Comparison of ENCODE assay signal across 18 cellular contexts in the genomic region with DNA sequence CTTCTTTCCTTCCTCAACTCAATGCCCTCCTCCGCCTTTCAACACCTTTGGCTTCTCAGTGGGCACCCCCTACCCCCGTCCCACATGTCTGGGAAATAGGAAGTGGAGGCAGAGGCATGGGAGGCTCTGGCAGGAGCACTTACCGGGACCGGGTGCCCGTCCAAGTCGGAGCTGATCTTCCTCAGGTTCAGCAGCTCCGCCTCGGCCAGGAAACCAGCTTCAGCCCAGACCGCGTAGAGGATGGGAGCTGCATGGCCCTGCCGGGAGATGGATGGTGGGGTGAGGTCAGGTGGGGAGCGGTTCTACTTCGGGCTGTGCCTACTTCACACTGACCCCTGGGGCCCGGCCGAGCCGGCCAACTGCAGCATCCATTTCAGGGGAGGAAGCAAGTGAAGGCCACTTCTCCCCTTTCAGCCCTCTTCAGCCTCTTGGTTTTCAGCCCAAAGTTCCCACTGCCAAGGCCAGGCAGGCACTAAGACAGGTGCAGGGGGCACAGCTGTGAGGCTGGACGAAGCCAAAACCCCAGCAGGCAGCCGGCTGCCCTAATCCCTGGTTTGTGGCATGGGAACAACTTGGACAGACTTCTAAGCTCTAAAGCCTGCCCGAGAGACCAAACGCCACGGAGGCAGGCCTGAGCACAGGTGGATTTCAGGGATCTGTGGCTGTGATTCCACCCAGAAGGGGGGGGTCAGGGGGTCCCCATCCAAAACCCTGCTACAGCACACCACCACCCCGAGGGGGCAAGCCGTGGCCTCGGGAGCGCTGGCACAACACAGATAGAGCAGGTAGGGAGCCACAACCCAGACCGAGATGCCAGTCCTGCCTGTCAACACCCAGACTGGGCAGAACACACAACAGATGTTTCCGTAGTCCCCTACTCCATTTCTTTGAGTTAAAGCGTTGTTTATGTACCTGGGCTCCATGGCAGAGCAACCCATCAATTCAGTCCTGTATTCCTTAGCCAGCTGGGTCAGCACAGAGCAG. TPM values are rescaled to one million over a fixed set of nuclear protein-coding genes. Genes with fewer than 3 reads are reported as not detected.
A peak's percentile ranks its signal among the peaks of the same experiment; 100 is the strongest.
DNase-seq lines count a peak whose midpoint lies in the region; ATAC-seq and TF ChIP-seq lines count a peak whose summit lies in the region.
"Had no signal": no experiment of that assay in that cellular context is flagged by ENCODE, and none has a peak within 500 bp of the region (broad histone marks: within the 10 kb centered on the region; RNA-seq: fewer than 3 reads in every experiment).

No MANE protein-coding gene starts in this region.

- H3K4me3 Mint-ChIP-seq in activated CD8-positive, alpha-beta T cell treated with anti-CD3 and anti-CD28 coated beads, Interleukin-2, amount 10 ng/mL, durations not matched to agents 7 days and 5 days: no peak overlapping the region
- no peak overlapping the region for H3K4me3 Mint-ChIP-seq in activated CD8-positive, alpha-beta T cell treated with anti-CD3 and anti-CD28 coated beads for 36 hours
- no peak overlapping the region for H3K4me3 Mint-ChIP-seq in activated CD4-positive, alpha-beta T cell treated with anti-CD3 and anti-CD28 coated beads, Interleukin-2, amount 10 ng/mL, durations not matched to agents 7 days and 5 days
- H3K4me3 Mint-ChIP-seq in immature natural killer cell: no peak overlapping the region
- H3K4me3 Mint-ChIP-seq: CD4-positive, alpha-beta T cell had no signal

- H3K36me3 ChIP-seq in adrenal gland (replicated peaks in 1 of 2) (peaks cover 0 to 46% of the 10 kb centered on the region in 2 donors), right atrium auricular region (peaks cover 53% of the 10 kb centered on the region), skeletal muscle tissue (ENCODE audit: control insufficient read depth in 3 of 3, insufficient read depth in 3 of 3, low read length in 3 of 3) (peaks cover 12 to 21% (median 13%) of the 10 kb centered on the region in 3 donors), OCI-LY7 (ENCODE audit: insufficient read depth, low read length) (peaks cover 93% of the 10 kb centered on the region)

- H3K27me3 ChIP-seq in adrenal gland (no peaks in the 10 kb centered on the region), right atrium auricular region (no peaks in the 10 kb centered on the region), skeletal muscle tissue (ENCODE audit: control insufficient read depth in 3 of 3, insufficient read depth in 3 of 3, low read length in 3 of 3) (no peaks in the 10 kb centered on the region)
- H3K27me3 ChIP-seq: hepatocyte had no signal

- peaks cover 25% of the 10 kb centered on the region for H3K4me1 Mint-ChIP-seq in activated CD8-positive, alpha-beta T cell treated with anti-CD3 and anti-CD28 coated beads, Interleukin-2, amount 10 ng/mL, durations not matched to agents 7 days and 5 days (ENCODE audit: low read depth)
- H3K4me1 Mint-ChIP-seq in activated CD8-positive, alpha-beta T cell treated with anti-CD3 and anti-CD28 coated beads for 36 hours (ENCODE audit: low read depth): peaks cover 10% of the 10 kb centered on the region
- peaks cover 10% of the 10 kb centered on the region for H3K4me1 Mint-ChIP-seq in activated CD4-positive, alpha-beta T cell treated with anti-CD3 and anti-CD28 coated beads, Interleukin-2, amount 10 ng/mL, durations not matched to agents 7 days and 5 days
- peaks cover 10% of the 10 kb centered on the region in 2 donors for H3K4me1 Mint-ChIP-seq in immature natural killer cell

- H3K27ac Mint-ChIP-seq in activated CD8-positive, alpha-beta T cell treated with anti-CD3 and anti-CD28 coated beads, Interleukin-2, amount 10 ng/mL, durations not matched to agents 7 days and 5 days: peak overlapping the region; percentile 46
- no peak overlapping the region for H3K27ac Mint-ChIP-seq in activated CD8-positive, alpha-beta T cell treated with anti-CD3 and anti-CD28 coated beads for 36 hours
- H3K27ac Mint-ChIP-seq in activated CD4-positive, alpha-beta T cell treated with anti-CD3 and anti-CD28 coated beads, Interleukin-2, amount 10 ng/mL, durations not matched to agents 7 days and 5 days: no peak overlapping the region
- H3K27ac Mint-ChIP-seq in immature natural killer cell: peak overlapping the region in 1 of 6 donors; percentile 11
- H3K27ac Mint-ChIP-seq: CD4-positive, alpha-beta T cell had no signal

- intact Hi-C loops in activated CD8-positive, alpha-beta T cell treated with anti-CD3 and anti-CD28 coated beads for 36 hours (cut with micrococcal nuclease): no loop called here
- intact Hi-C loops in adrenal gland (cut with DNase I) (no loop called here), OCI-LY7 (cut with micrococcal nuclease; ENCODE audit: unreplicated experiment) (no loop called here)

- no peak for ATAC-seq in activated CD8-positive, alpha-beta T cell treated with anti-CD3 and anti-CD28 coated beads, Interleukin-2, amount 10 ng/mL, durations not matched to agents 7 days and 5 days
- no peak for ATAC-seq in activated CD8-positive, alpha-beta T cell treated with anti-CD3 and anti-CD28 coated beads for 36 hours

- CTCF ChIA-PET in activated CD8-positive, alpha-beta T cell treated with anti-CD3 and anti-CD28 coated beads, Interleukin-2, amount 10 ng/mL, durations not matched to agents 7 days and 5 days (lab: Charles Lee): no interaction called here
- CTCF ChIA-PET in activated CD8-positive, alpha-beta T cell treated with anti-CD3 and anti-CD28 coated beads for 36 hours (lab: Charles Lee): no interaction called here
- CTCF ChIA-PET in activated CD4-positive, alpha-beta T cell treated with anti-CD3 and anti-CD28 coated beads, Interleukin-2, amount 10 ng/mL, durations not matched to agents 7 days and 5 days (lab: Charles Lee): interaction anchor here (1.0 kb wide), 1 partner anchor 45 kb away, joined by 3 read pairs; no protein-coding TSS in a partner anchor
- CTCF ChIA-PET in OCI-LY7 (lab: Charles Lee; ENCODE audit: unreplicated experiment): interaction anchor here (0.5 kb wide), 1 partner anchor 74 kb away, joined by 3 read pairs; no protein-coding TSS in a partner anchor

- H3K4me3 ChIP-seq in adrenal gland (no peak overlapping the region), right atrium auricular region (no peak overlapping the region), skeletal muscle tissue (ENCODE audit: low read length in 3 of 3) (peak overlapping the region in 1 of 3 donors; percentile 29), OCI-LY7 (ENCODE audit: low read depth, low read length, poor library complexity, severe bottlenecking) (no peak overlapping the region)
- H3K4me3 ChIP-seq: hepatocyte had no signal

- POLR2A ChIA-PET in activated CD8-positive, alpha-beta T cell treated with anti-CD3 and anti-CD28 coated beads, Interleukin-2, amount 10 ng/mL, durations not matched to agents 7 days and 5 days (lab: Charles Lee): interaction anchor here (0.6 to 1.0 kb wide), 2 partner anchors 14 to 23 kb away, joined by 3 read pairs; no protein-coding TSS in a partner anchor
- POLR2A ChIA-PET in activated CD8-positive, alpha-beta T cell treated with anti-CD3 and anti-CD28 coated beads for 36 hours (lab: Charles Lee): interaction anchor here (5.0 kb wide), 1 partner anchor 12 kb away, joined by 20 read pairs; no protein-coding TSS in a partner anchor
- POLR2A ChIA-PET in activated CD4-positive, alpha-beta T cell treated with anti-CD3 and anti-CD28 coated beads, Interleukin-2, amount 10 ng/mL, durations not matched to agents 7 days and 5 days (lab: Charles Lee): no interaction called here
- POLR2A ChIA-PET in OCI-LY7 (lab: Charles Lee): interaction anchor here (0.6 to 1.6 kb wide), 2 partner anchors 12 to 76 kb away, joined by 3 to 5 read pairs; no protein-coding TSS in a partner anchor

- no peak overlapping the region for H2AFZ ChIP-seq in OCI-LY7 (ENCODE audit: low read length)
- H2AFZ ChIP-seq: hepatocyte had no signal

- H4K20me1 ChIP-seq in OCI-LY7 (ENCODE audit: insufficient read depth, low read length): peaks cover 18% of the 10 kb centered on the region

- H3K9me2 ChIP-seq in OCI-LY7 (ENCODE audit: insufficient read depth, low read length): no peaks in the 10 kb centered on the region

- DNase-seq in activated CD8-positive, alpha-beta T cell treated with anti-CD3 and anti-CD28 coated beads, Interleukin-2, amount 10 ng/mL, durations not matched to agents 7 days and 5 days: no peak
- DNase-seq in activated CD8-positive, alpha-beta T cell treated with anti-CD3 and anti-CD28 coated beads for 36 hours: no peak
- DNase-seq in adrenal gland (no peak), right atrium auricular region (ENCODE audit: low spot score) (no peak), OCI-LY7 (ENCODE audit: low spot score) (no peak), immature natural killer cell (no peak)
- DNase-seq in activated CD4-positive, alpha-beta T cell treated with anti-CD3 and anti-CD28 coated beads, Interleukin-2, amount 10 ng/mL, durations not matched to agents 7 days and 5 days: no peak
- DNase-seq: activated CD4-positive, alpha-beta T cell treated with anti-CD3 and anti-CD28 coated beads for 1 hour; activated naive CD4-positive, alpha-beta T cell; CD4-positive, alpha-beta T cell; Karpas-422; NCI-H1436 treated with DMSO at 0.1 percent for 48 hours; NCI-H345; posterior cingulate gyrus; stimulated activated naive CD4-positive, alpha-beta T cell treated with Interleukin-2 at 50 U/mL for 16 hours; T-helper 9 cell had no signal

- H3K4me1 ChIP-seq in adrenal gland (replicated peaks in 1 of 2): peaks cover 48 to 53% of the 10 kb centered on the region in 2 donors
- H3K4me1 ChIP-seq in right atrium auricular region: peaks cover 0 to 66% of the 10 kb centered on the region in 2 donors
- peaks cover 37 to 53% (median 39%) of the 10 kb centered on the region in 3 donors for H3K4me1 ChIP-seq in skeletal muscle tissue (ENCODE audit: control insufficient read depth in 3 of 3, insufficient read depth in 3 of 3, low read length in 3 of 3)
- H3K4me1 ChIP-seq in OCI-LY7 (ENCODE audit: insufficient read depth, low read length, poor library complexity, severe bottlenecking): peaks cover 3% of the 10 kb centered on the region

- no peaks in the 10 kb centered on the region for H3K9me3 Mint-ChIP-seq in activated CD8-positive, alpha-beta T cell treated with anti-CD3 and anti-CD28 coated beads, Interleukin-2, amount 10 ng/mL, durations not matched to agents 7 days and 5 days (ENCODE audit: insufficient read depth)
- H3K9me3 Mint-ChIP-seq in activated CD8-positive, alpha-beta T cell treated with anti-CD3 and anti-CD28 coated beads for 36 hours: no peaks in the 10 kb centered on the region
- H3K9me3 Mint-ChIP-seq in activated CD4-positive, alpha-beta T cell treated with anti-CD3 and anti-CD28 coated beads, Interleukin-2, amount 10 ng/mL, durations not matched to agents 7 days and 5 days: no peaks in the 10 kb centered on the region
- no peaks in the 10 kb centered on the region for H3K9me3 Mint-ChIP-seq in immature natural killer cell
- H3K9me3 Mint-ChIP-seq: CD4-positive, alpha-beta T cell had no signal

- H3K36me3 Mint-ChIP-seq in activated CD8-positive, alpha-beta T cell treated with anti-CD3 and anti-CD28 coated beads, Interleukin-2, amount 10 ng/mL, durations not matched to agents 7 days and 5 days (ENCODE audit: low read depth): peaks cover 43% of the 10 kb centered on the region
- H3K36me3 Mint-ChIP-seq in activated CD8-positive, alpha-beta T cell treated with anti-CD3 and anti-CD28 coated beads for 36 hours (ENCODE audit: low read depth): peaks cover 32% of the 10 kb centered on the region
- peaks cover 10% of the 10 kb centered on the region for H3K36me3 Mint-ChIP-seq in activated CD4-positive, alpha-beta T cell treated with anti-CD3 and anti-CD28 coated beads, Interleukin-2, amount 10 ng/mL, durations not matched to agents 7 days and 5 days (ENCODE audit: low read depth)
- H3K36me3 Mint-ChIP-seq in immature natural killer cell: peaks cover 0 to 8% (median 3%) of the 10 kb centered on the region in 3 donors

- WGBS in adrenal gland, 4 donors: 69 to 85% (median 83%) methylated on average over 7 to 28 of the region's 28 CpGs

- peak overlapping the region in 1 of 3 donors; percentile 45 for H3K9ac ChIP-seq in skeletal muscle tissue (ENCODE audit: low read depth in 1 of 3, low read length in 3 of 3)

- no peak for TF ChIP-seq CTCF in activated CD8-positive, alpha-beta T cell treated with anti-CD3 and anti-CD28 coated beads for 36 hours (IDR thresholded peaks at IDR 0.05)
- TF ChIP-seq CTCF in adrenal gland (IDR thresholded peaks at IDR 0.05): no peak
- no peak for TF ChIP-seq CTCF in right atrium auricular region (IDR thresholded peaks at IDR 0.05)
- TF ChIP-seq CTCF in OCI-LY7 (conservative IDR thresholded peaks at IDR 0.05; ENCODE audit: low read length): no peak

- no peak overlapping the region for H3K4me2 ChIP-seq in OCI-LY7 (ENCODE audit: low read length)
- H3K4me2 ChIP-seq: hepatocyte had no signal

- H3K27ac ChIP-seq in adrenal gland (peak overlapping the region in 3 of 5 donors; percentile 46 to 68 (median 52)), right atrium auricular region (peak overlapping the region; percentile 54 to 58), skeletal muscle tissue (ENCODE audit: low read depth, low read length) (peak overlapping the region; percentile 44), OCI-LY7 (ENCODE audit: low read depth, low read length, poor library complexity, severe bottlenecking) (no peak overlapping the region)

- H3K9me3 ChIP-seq in adrenal gland (replicated peaks in 1 of 3) (no peaks in the 10 kb centered on the region), right atrium auricular region (no peaks in the 10 kb centered on the region), skeletal muscle tissue (ENCODE audit: control insufficient read depth in 3 of 3, low read length in 3 of 3) (no peaks in the 10 kb centered on the region), OCI-LY7 (ENCODE audit: low read length) (no peaks in the 10 kb centered on the region)

- peaks cover 47% of the 10 kb centered on the region for H3K79me2 ChIP-seq in OCI-LY7 (ENCODE audit: insufficient read depth, low read depth, low read length)

- TF ChIP-seq POLR2A in adrenal gland (IDR thresholded peaks at IDR 0.05): no peak

- no peaks in the 10 kb centered on the region for H3K27me3 Mint-ChIP-seq in activated CD8-positive, alpha-beta T cell treated with anti-CD3 and anti-CD28 coated beads, Interleukin-2, amount 10 ng/mL, durations not matched to agents 7 days and 5 days (ENCODE audit: low read depth)
- no peaks in the 10 kb centered on the region for H3K27me3 Mint-ChIP-seq in activated CD8-positive, alpha-beta T cell treated with anti-CD3 and anti-CD28 coated beads for 36 hours
- H3K27me3 Mint-ChIP-seq in activated CD4-positive, alpha-beta T cell treated with anti-CD3 and anti-CD28 coated beads, Interleukin-2, amount 10 ng/mL, durations not matched to agents 7 days and 5 days: no peaks in the 10 kb centered on the region
- H3K27me3 Mint-ChIP-seq in immature natural killer cell (ENCODE audit: low read depth in 3 of 3): peaks cover 0 to 1% (median 0%) of the 10 kb centered on the region in 3 donors
- H3K27me3 Mint-ChIP-seq: CD4-positive, alpha-beta T cell had no signal

- BruUV-seq in OCI-LY7 (replicated peaks; lab: Mats Ljungman, UMichigan): no TSS peak

RNA-seq across cellular contexts. Expression of gene TKT, which starts 14.5 kb away (rescaled TPM):
- 100 to 1,000 TPM; 315 to 323 TPM for total RNA-seq in activated CD8-positive, alpha-beta T cell treated with anti-CD3 and anti-CD28 coated beads, Interleukin-2, amount 10 ng/mL, durations not matched to agents 7 days and 5 days
- 100 to 1,000 TPM; 397 to 417 TPM for total RNA-seq in activated CD8-positive, alpha-beta T cell treated with anti-CD3 and anti-CD28 coated beads for 36 hours
- total RNA-seq in adrenal gland: 100 to 1,000 TPM; 256 to 516 (median 357) TPM
- polyA plus RNA-seq in adrenal gland: 100 to 1,000 TPM; 131 to 253 (median 150) TPM
- 10 to 100 TPM; 48.8 to 62.8 TPM for total RNA-seq in right atrium auricular region
- total RNA-seq in skeletal muscle tissue: 67.8 TPM
- 100 to 1,000 TPM; 224 to 228 TPM for total RNA-seq in activated CD4-positive, alpha-beta T cell treated with anti-CD3 and anti-CD28 coated beads, Interleukin-2, amount 10 ng/mL, durations not matched to agents 7 days and 5 days
- total RNA-seq in OCI-LY7 (2014; rRNA removed; shearing (Covaris generic)): 248 and 325 TPM in 2 replicates
- 386 and 415 TPM in 2 replicates for total RNA-seq in OCI-LY7 (2022)
- polyA plus RNA-seq in immature natural killer cell: 10 to 100 TPM; 52.6 to 75.2 (median 69.3) TPM

Comparison
In these comparisons a context has a peak if more than half of its experiments do, and no peak if none do; other contexts are left out.
1. CTCF ChIA-PET loops: an anchor here in activated CD4-positive, alpha-beta T cell treated with anti-CD3 and anti-CD28 coated beads, Interleukin-2, amount 10 ng/mL, durations not matched to agents 7 days and 5 days (1.0 kb wide) and OCI-LY7 (0.5 kb wide); none called in activated CD8-positive, alpha-beta T cell treated with anti-CD3 and anti-CD28 coated beads, Interleukin-2, amount 10 ng/mL, durations not matched to agents 7 days and 5 days and activated CD8-positive, alpha-beta T cell treated with anti-CD3 and anti-CD28 coated beads for 36 hours.